Comparison of ENCODE assay signal across 19 cellular contexts in genomic region chr3:188927971-188928370, GRCh38.
"Had no signal": no experiment of that assay in that cellular context is flagged by ENCODE, and none has a peak within 500 bp of the region (broad histone marks: within the 10 kb centered on the region; RNA-seq: fewer than 3 reads in every experiment).

No MANE protein-coding gene starts in this region.

- H3K9me3 Mint-ChIP-seq: naive B cell, nephron had no signal

- H3K27me3 ChIP-seq: cardiac muscle cell, dorsolateral prefrontal cortex, heart left ventricle, left lung, pancreas had no signal

- H3K4me1 Mint-ChIP-seq: naive B cell had no signal

- H3K9me3 ChIP-seq: heart left ventricle, left lung, pancreas had no signal

- H3K36me3 Mint-ChIP-seq: naive B cell had no signal

- H3K36me3 ChIP-seq: cardiac muscle cell, heart left ventricle, left lung, pancreas had no signal

- H3K4me1 ChIP-seq: pancreas had no signal

- H3K27ac ChIP-seq: cardiac muscle cell, dorsolateral prefrontal cortex, heart left ventricle, left lung, pancreas had no signal

- DNase-seq: dorsolateral prefrontal cortex; effector memory CD4-positive, alpha-beta T cell; heart left ventricle; left lung; mesenchymal stem cell; midbrain; naive B cell; occipital lobe; pancreas; small intestine; stimulated activated CD4-positive, alpha-beta T cell treated with anti-CD3 and anti-CD28 coated beads, Interleukin-12 subunit alpha, Interleukin-12 subunit beta, amount 100 ng/mL, for 4 hours; stimulated activated naive CD8-positive, alpha-beta T cell treated with anti-CD3 and anti-CD28 coated beads, Interleukin-15, Interleukin-2, amounts not matched to agents 100 U/mL and 50 U/mL, for 24 hours; trophoblast cell had no signal

- ATAC-seq: esophagus mucosa; heart left ventricle; left lung; pancreas; stimulated activated naive CD8-positive, alpha-beta T cell treated with anti-CD3 and anti-CD28 coated beads, Interleukin-15, Interleukin-2, amounts not matched to agents 100 U/mL and 50 U/mL, for 24 hours had no signal

- H3K27ac Mint-ChIP-seq: progenitor cell of endocrine pancreas had no signal

- H3K4me3 ChIP-seq: cardiac muscle cell, coronary artery, dorsolateral prefrontal cortex, heart left ventricle, left lung, lung, pancreas had no signal

- H3K4me3 Mint-ChIP-seq: naive B cell, nephron had no signal
